Comparison of ENCODE assay signal across 15 cellular contexts in the genomic region with DNA sequence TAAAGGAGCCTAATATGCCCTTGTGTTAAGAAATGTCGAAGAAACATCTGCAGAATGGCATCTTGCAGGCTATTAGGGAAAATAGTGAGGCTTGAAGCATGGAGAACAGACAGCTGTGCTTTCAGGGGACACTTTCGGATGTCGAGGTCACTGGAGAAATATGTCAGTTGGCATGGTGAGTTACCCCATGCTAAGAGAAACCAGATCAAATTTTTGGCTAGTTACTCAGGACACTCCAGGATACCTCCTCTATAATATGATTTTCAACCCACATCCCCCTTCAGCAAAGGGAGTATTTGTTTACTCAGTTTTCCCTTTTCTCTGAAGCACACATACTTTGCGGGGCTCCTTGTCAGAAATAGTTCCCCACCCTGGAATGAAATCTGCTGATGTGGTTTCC.
A peak's percentile ranks its signal among the peaks of the same experiment; 100 is the strongest.
DNase-seq lines count a peak whose midpoint lies in the region; FAIRE-seq and TF ChIP-seq lines count a peak whose summit lies in the region.
"Had no signal": no experiment of that assay in that cellular context is flagged by ENCODE, and none has a peak within 500 bp of the region (broad histone marks: within the 10 kb centered on the region; RNA-seq: fewer than 3 reads in every experiment).

No MANE protein-coding gene starts in this region.

- H3K27ac Mint-ChIP-seq in astrocyte (ENCODE audit: unreplicated experiment) (no peak overlapping the region), nephron progenitor cell (peak overlapping the region; percentile 16)
- H3K27ac Mint-ChIP-seq: CD14-positive monocyte had no signal

- H3K4me2 ChIP-seq in astrocyte (ENCODE audit: low read length): peak overlapping the region; percentile 11
- H3K4me2 ChIP-seq in fibroblast of lung (ENCODE audit: extremely low read depth, insufficient read depth, low read length): no peak overlapping the region
- H3K4me2 ChIP-seq: A549 had no signal

- H3K27me3 ChIP-seq in astrocyte (ENCODE audit: insufficient read depth, low read length) (no peaks in the 10 kb centered on the region), fibroblast of lung (ENCODE audit: control insufficient read depth, insufficient read depth, low read length) (no peaks in the 10 kb centered on the region), ovary (no peaks in the 10 kb centered on the region)

- H3K4me1 ChIP-seq in astrocyte (ENCODE audit: insufficient read depth, low read length): no peaks in the 10 kb centered on the region
- H3K4me1 ChIP-seq in fibroblast of lung (ENCODE audit: control insufficient read depth, extremely low read depth, insufficient read depth, low read length): peaks cover 2% of the 10 kb centered on the region
- H3K4me1 ChIP-seq in ovary (ENCODE audit: insufficient read depth): no peaks in the 10 kb centered on the region
- H3K4me1 ChIP-seq: A549 had no signal

- H3K36me3 ChIP-seq in astrocyte (ENCODE audit: insufficient read depth, low read length) (no peaks in the 10 kb centered on the region), fibroblast of lung (ENCODE audit: control insufficient read depth, insufficient read depth, low read length) (no peaks in the 10 kb centered on the region), ovary (no peaks in the 10 kb centered on the region)

- no peaks in the 10 kb centered on the region for H3K79me2 ChIP-seq in astrocyte (ENCODE audit: insufficient read depth, low read length)
- H3K79me2 ChIP-seq in fibroblast of lung (ENCODE audit: control insufficient read depth, insufficient read depth, low read length): no peaks in the 10 kb centered on the region

- H3K9me3 ChIP-seq in astrocyte (ENCODE audit: insufficient read depth, low read depth, low read length): no peaks in the 10 kb centered on the region
- H3K9me3 ChIP-seq in fibroblast of lung (ENCODE audit: control insufficient read depth, insufficient read depth, low read depth, low read length): no peaks in the 10 kb centered on the region
- H3K9me3 ChIP-seq in ovary: no peaks in the 10 kb centered on the region
- H3K9me3 ChIP-seq: A549 had no signal

- H3K27ac ChIP-seq in astrocyte (ENCODE audit: low read depth, low read length): no peak overlapping the region
- no peak overlapping the region for H3K27ac ChIP-seq in fibroblast of lung (ENCODE audit: insufficient read depth, low read length)
- H3K27ac ChIP-seq in ovary: no peak overlapping the region
- H3K27ac ChIP-seq: A549 had no signal

- no peak overlapping the region for H3K4me3 ChIP-seq in astrocyte (ENCODE audit: insufficient read depth, low read depth, low read length)
- H3K4me3 ChIP-seq in fibroblast of lung (replicated peaks in 1 of 4; ENCODE audit: control extremely low read depth in 1 of 4, insufficient read depth in 1 of 4, low read depth in 3 of 4, low read length in 4 of 4): no peak overlapping the region
- no peak overlapping the region for H3K4me3 ChIP-seq in ovary
- H3K4me3 ChIP-seq: A549, K562 had no signal

- no peaks in the 10 kb centered on the region for H3K27me3 Mint-ChIP-seq in astrocyte (ENCODE audit: low read depth, unreplicated experiment)
- H3K27me3 Mint-ChIP-seq in nephron progenitor cell (ENCODE audit: low read depth, poor library complexity): no peaks in the 10 kb centered on the region

- TF ChIP-seq CTCF in astrocyte (IDR thresholded peaks at IDR 0.05; ENCODE audit: insufficient read depth, low read depth, low read length): no peak
- TF ChIP-seq CTCF in fibroblast of lung (conservative IDR thresholded peaks at IDR 0.05 in 1 of 2, IDR thresholded peaks at IDR 0.05 in 1 of 2; ENCODE audit: low read depth in 1 of 2, low read length in 2 of 2): no peak
- TF ChIP-seq CTCF in nephron progenitor cell (IDR thresholded peaks at IDR 0.05): no peak
- no peak for TF ChIP-seq CTCF in ovary (IDR thresholded peaks at IDR 0.05)

- no peaks in the 10 kb centered on the region for H3K9me3 Mint-ChIP-seq in astrocyte (ENCODE audit: unreplicated experiment)
- H3K9me3 Mint-ChIP-seq in nephron progenitor cell: no peaks in the 10 kb centered on the region

- H3K4me3 Mint-ChIP-seq in astrocyte (ENCODE audit: unreplicated experiment) (no peak overlapping the region), nephron progenitor cell (no peak overlapping the region)
- H3K4me3 Mint-ChIP-seq: CD14-positive monocyte had no signal

- WGBS in ovary, 3 donors: 34 to 45% (median 44%) methylated on average over 4 of the region's 4 CpGs

- DNase-seq in GM03348 (ENCODE audit: low spot score) (peak; percentile 1), astrocyte (ENCODE audit: low read depth) (no peak), fibroblast of lung (ENCODE audit: low read depth in 2 of 2) (peak; percentile 5 to 11), nephron progenitor cell (no peak), HT-29 (ENCODE audit: low spot score) (no peak), EL (no peak), ovary (no peak)
- DNase-seq: GDM1, HCEC 1CT, NCI-H446, NCI-H82 had no signal

- H4K20me1 ChIP-seq in astrocyte (ENCODE audit: insufficient read depth, low read length) (no peaks in the 10 kb centered on the region), fibroblast of lung (ENCODE audit: control insufficient read depth, extremely low read depth, insufficient read depth, low read length) (no peaks in the 10 kb centered on the region)

- H2AFZ ChIP-seq in astrocyte (ENCODE audit: low read depth, low read length) (no peak overlapping the region), fibroblast of lung (ENCODE audit: low read length) (no peak overlapping the region)

- no peak for TF ChIP-seq POLR2A in ovary (IDR thresholded peaks at IDR 0.05)

- H3K36me3 Mint-ChIP-seq in astrocyte (ENCODE audit: low read depth, unreplicated experiment): no peaks in the 10 kb centered on the region
- peaks cover 1% of the 10 kb centered on the region for H3K36me3 Mint-ChIP-seq in nephron progenitor cell (ENCODE audit: low read depth)
- H3K36me3 Mint-ChIP-seq: CD14-positive monocyte had no signal

- H3K9ac ChIP-seq in astrocyte (ENCODE audit: low read length) (no peak overlapping the region), fibroblast of lung (ENCODE audit: insufficient read depth, low read length) (no peak overlapping the region)

- TF ChIP-seq EP300 in ovary (IDR thresholded peaks at IDR 0.05): no peak

- intact Hi-C loops in ovary (cut with DNase I): no loop called here

- H3K4me1 Mint-ChIP-seq in astrocyte (ENCODE audit: low read depth, unreplicated experiment): no peaks in the 10 kb centered on the region
- H3K4me1 Mint-ChIP-seq in nephron progenitor cell: peaks cover 40% of the 10 kb centered on the region

- no peak for FAIRE-seq in astrocyte (lab: Jason Lieb, UNC)
- FAIRE-seq: GM19239, K562 had no signal

Comparison
In these comparisons a context has a peak if more than half of its experiments do, and no peak if none do; other contexts are left out.
1. DNase-seq: peak in GM03348 (single experiment) and fibroblast of lung (2 of 2); none in astrocyte (single experiment), nephron progenitor cell (single experiment), HT-29 (single experiment), EL (single experiment) and ovary (0 of 5).